19 cellular contexts compared by ENCODE assay signal in the genomic region with DNA sequence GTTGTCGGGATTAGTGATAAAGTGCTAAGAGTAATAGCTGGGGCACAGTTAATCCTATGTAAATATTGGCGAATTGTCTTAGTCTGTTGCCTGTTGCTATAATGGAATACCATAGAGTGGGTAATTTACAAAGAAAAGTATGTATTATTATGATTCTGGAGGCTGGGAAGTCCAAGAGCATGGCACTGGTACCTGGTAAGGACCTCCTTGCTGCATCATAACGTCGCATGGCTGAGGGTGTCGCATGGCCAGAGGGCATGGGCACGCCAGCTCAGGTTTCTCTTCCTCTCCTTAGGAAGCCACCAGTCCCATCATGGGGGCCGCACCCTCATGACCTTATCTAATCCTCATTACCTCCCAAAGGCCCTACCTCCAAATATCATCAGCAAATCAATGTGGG. TPM values are rescaled to one million over a fixed set of nuclear protein-coding genes. Genes with fewer than 3 reads are reported as not detected.
"Had no signal": no experiment of that assay in that cellular context is flagged by ENCODE, and none has a peak within 500 bp of the region (broad histone marks: within the 10 kb centered on the region; RNA-seq: fewer than 3 reads in every experiment).

No MANE protein-coding gene starts in this region.

- H3K4me2 ChIP-seq: SK-N-SH had no signal

- H3K9me3 ChIP-seq: SK-N-SH had no signal

- DNase-seq: IMR-90, Karpas-422, KG1, MM.1S, NCI-H1092 treated with DMSO at 0.1 percent for 48 hours, NCI-H1436, NCI-H187 treated with DMSO at 0.1 percent for 48 hours, NCI-H2029 treated with DMSO at 0.1 percent for 48 hours, NCI-H2171 treated with DMSO at 0.1 percent for 48 hours, NCI-H345, NCI-H446 treated with DMSO at 0.1 percent for 48 hours, NCI-H510A treated with DMSO at 0.1 percent for 48 hours, NCI-H526, RPMI8226, SHP77, SK-N-SH, SW 1271 had no signal

- FAIRE-seq: RCC 7860 had no signal

- H3K9ac ChIP-seq: SK-N-SH had no signal

RNA-seq across cellular contexts. Expression of a gene that starts 29.7 kb away (rescaled TPM):
- total RNA-seq: HT-29, IMR-90 had no signal
- polyA plus RNA-seq: IMR-90, SK-N-SH had no signal
